ENCODE assay signal across 2 cellular contexts in genomic region chr15:70503798-70504304, GRCh38.
TF ChIP-seq lines count a peak whose summit lies in the region.

No MANE protein-coding gene starts in this region.

TF ChIP-seq in SK-N-SH, 30 proteins besides CTCF, POLR2A, EP300 and RAD21 (continued from another document):
- TF ChIP-seq, protein P1, sequence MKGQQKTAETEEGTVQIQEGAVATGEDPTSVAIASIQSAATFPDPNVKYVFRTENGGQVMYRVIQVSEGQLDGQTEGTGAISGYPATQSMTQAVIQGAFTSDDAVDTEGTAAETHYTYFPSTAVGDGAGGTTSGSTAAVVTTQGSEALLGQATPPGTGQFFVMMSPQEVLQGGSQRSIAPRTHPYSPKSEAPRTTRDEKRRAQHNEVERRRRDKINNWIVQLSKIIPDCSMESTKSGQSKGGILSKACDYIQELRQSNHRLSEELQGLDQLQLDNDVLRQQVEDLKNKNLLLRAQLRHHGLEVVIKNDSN (IDR thresholded peaks at IDR 0.05; ENCODE audit: borderline replicate concordance, low read depth): no peak
- TF ChIP-seq SMC3 (IDR thresholded peaks at IDR 0.05; ENCODE audit: low read depth, low read length) (no peak), NFIC (IDR thresholded peaks at IDR 0.05; ENCODE audit: borderline replicate concordance) (no peak), POLR2AphosphoS5 (IDR thresholded peaks at IDR 0.05; ENCODE audit: low read depth, low read length) (no peak), ELF1 (IDR thresholded peaks at IDR 0.05) (no peak)
- TF ChIP-seq, protein P2, sequence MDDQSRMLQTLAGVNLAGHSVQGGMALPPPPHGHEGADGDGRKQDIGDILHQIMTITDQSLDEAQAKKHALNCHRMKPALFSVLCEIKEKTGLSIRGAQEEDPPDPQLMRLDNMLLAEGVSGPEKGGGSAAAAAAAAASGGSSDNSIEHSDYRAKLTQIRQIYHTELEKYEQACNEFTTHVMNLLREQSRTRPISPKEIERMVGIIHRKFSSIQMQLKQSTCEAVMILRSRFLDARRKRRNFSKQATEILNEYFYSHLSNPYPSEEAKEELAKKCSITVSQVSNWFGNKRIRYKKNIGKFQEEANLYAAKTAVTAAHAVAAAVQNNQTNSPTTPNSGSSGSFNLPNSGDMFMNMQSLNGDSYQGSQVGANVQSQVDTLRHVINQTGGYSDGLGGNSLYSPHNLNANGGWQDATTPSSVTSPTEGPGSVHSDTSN (IDR thresholded peaks at IDR 0.05): no peak

TF ChIP-seq in SK-N-SH treated with all-trans-retinoic acid at 6 μM for 48 hours, 23 proteins besides CTCF, POLR2A, EP300 and RAD21 (continued from another document):
- no peak for TF ChIP-seq PATZ1 (CRISPR knock-in tag; IDR thresholded peaks at IDR 0.05; ENCODE audit: borderline replicate concordance)
- TF ChIP-seq, protein P3, sequence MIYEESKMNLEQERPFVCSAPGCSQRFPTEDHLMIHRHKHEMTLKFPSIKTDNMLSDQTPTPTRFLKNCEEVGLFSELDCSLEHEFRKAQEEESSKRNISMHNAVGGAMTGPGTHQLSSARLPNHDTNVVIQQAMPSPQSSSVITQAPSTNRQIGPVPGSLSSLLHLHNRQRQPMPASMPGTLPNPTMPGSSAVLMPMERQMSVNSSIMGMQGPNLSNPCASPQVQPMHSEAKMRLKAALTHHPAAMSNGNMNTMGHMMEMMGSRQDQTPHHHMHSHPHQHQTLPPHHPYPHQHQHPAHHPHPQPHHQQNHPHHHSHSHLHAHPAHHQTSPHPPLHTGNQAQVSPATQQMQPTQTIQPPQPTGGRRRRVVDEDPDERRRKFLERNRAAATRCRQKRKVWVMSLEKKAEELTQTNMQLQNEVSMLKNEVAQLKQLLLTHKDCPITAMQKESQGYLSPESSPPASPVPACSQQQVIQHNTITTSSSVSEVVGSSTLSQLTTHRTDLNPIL (CRISPR knock-in tag; IDR thresholded peaks at IDR 0.05; ENCODE audit: low read depth): no peak
